27 cellular contexts compared by ENCODE assay signal in the genomic region with DNA sequence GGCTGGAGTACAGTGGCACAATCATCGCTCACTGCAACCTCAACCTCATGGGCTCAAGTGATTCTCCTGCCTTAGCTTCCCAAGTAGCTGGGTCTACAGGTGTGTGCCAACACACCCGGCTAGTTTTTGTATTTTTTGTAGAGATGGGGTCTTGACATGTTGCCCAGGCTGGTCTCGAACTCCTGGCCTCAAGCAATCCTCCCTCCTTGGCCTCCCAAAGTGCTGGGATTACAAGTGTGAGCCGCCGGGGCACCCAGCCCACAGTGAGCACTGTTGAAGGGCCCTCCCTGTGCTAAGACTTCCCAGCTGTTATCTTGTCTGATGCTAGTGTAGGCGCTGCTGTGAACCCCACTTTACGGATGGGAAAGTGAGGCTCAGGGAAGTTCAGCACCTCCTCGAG.
"Had no signal": no experiment of that assay in that cellular context is flagged by ENCODE, and none has a peak within 500 bp of the region (broad histone marks: within the 10 kb centered on the region; RNA-seq: fewer than 3 reads in every experiment).

No MANE protein-coding gene starts in this region.

- H3K4me3 ChIP-seq: colonic mucosa, esophagus squamous epithelium, gastrocnemius medialis, heart right ventricle, left lung, lower lobe of right lung, mucosa of descending colon had no signal

- H3K27ac Mint-ChIP-seq: dendritic cell treated with granulocyte-macrophage colony-stimulating factor and Interleukin-4, amounts not matched to agents 40 ng/mL and 50 ng/mL, for 4 days; effector memory CD8-positive, alpha-beta T cell; endodermal cell; mesothelial cell of epicardium had no signal

- DNase-seq: colonic mucosa; cortex of kidney; effector CD8-positive, alpha-beta T cell; effector memory CD8-positive, alpha-beta T cell; endodermal cell; erythroblast; esophagus squamous epithelium; foreskin fibroblast; foreskin melanocyte; gastrocnemius medialis; glutamatergic neuron; head of caudate nucleus; heart right ventricle; hippocampal formation; left cardiac atrium; left lung; left ventricle myocardium superior; lower lobe of right lung; mesenchymal stem cell; mucosa of descending colon had no signal

- H3K36me3 Mint-ChIP-seq: mesothelial cell of epicardium had no signal

- H3K9me3 Mint-ChIP-seq: dendritic cell treated with granulocyte-macrophage colony-stimulating factor and Interleukin-4, amounts not matched to agents 40 ng/mL and 50 ng/mL, for 4 days; effector memory CD8-positive, alpha-beta T cell; endodermal cell; mesothelial cell of epicardium had no signal

- H3K4me1 Mint-ChIP-seq: endodermal cell, mesothelial cell of epicardium had no signal

- H3K27ac ChIP-seq: colonic mucosa, epithelial cell of prostate, esophagus squamous epithelium, gastrocnemius medialis, heart right ventricle, left lung, lower lobe of right lung had no signal

- H3K27me3 Mint-ChIP-seq: effector memory CD8-positive, alpha-beta T cell had no signal

- FAIRE-seq: endometrium, islet of Langerhans, keratinocyte had no signal

- H3K9me3 ChIP-seq: colonic mucosa, esophagus squamous epithelium, gastrocnemius medialis, heart right ventricle, left lung, lower lobe of right lung, mucosa of descending colon had no signal

- H3K4me3 Mint-ChIP-seq: dendritic cell treated with granulocyte-macrophage colony-stimulating factor and Interleukin-4, amounts not matched to agents 40 ng/mL and 50 ng/mL, for 4 days; effector memory CD8-positive, alpha-beta T cell; endodermal cell; mesothelial cell of epicardium had no signal

- ATAC-seq: effector memory CD8-positive, alpha-beta T cell; esophagus mucosa; gastrocnemius medialis; left cardiac atrium; left lung; left ventricle myocardium superior; lower lobe of right lung; mucosa of descending colon had no signal

- H3K27me3 ChIP-seq: colonic mucosa had no signal

- H3K4me1 ChIP-seq: colonic mucosa, gastrocnemius medialis, heart right ventricle, left lung, lower lobe of right lung had no signal

- H3K36me3 ChIP-seq: colonic mucosa, esophagus squamous epithelium, gastrocnemius medialis, heart right ventricle, left lung, lower lobe of right lung had no signal
